In genomic region chr7:116585392-116585791, GRCh38 we compare ENCODE assay signal across 17 cellular contexts.
DNase-seq lines count a peak whose midpoint lies in the region; ATAC-seq and TF ChIP-seq lines count a peak whose summit lies in the region.
"Had no signal": no experiment of that assay in that cellular context is flagged by ENCODE, and none has a peak within 500 bp of the region (broad histone marks: within the 10 kb centered on the region; RNA-seq: fewer than 3 reads in every experiment).

No MANE protein-coding gene starts in this region.

- H3K27me3 ChIP-seq in GM23338 (ENCODE audit: insufficient read depth) (no peaks in the 10 kb centered on the region), IMR-90 (ENCODE audit: control insufficient read depth, insufficient read depth, low read length) (no peaks in the 10 kb centered on the region)

- H2AK5ac ChIP-seq in IMR-90 (ENCODE audit: low read depth, low read length): peak overlapping the region; percentile 88

- peak overlapping the region; percentile 77; the same call in 1 of the 3 replicates for H2BK15ac ChIP-seq in IMR-90 (ENCODE audit: low read depth, low read length)

- peak overlapping the region; percentile 58; the same call in 1 of the 2 replicates for H3K4ac ChIP-seq in IMR-90 (ENCODE audit: low read depth, low read length)

- H3K4me2 ChIP-seq in GM23338: no peak overlapping the region
- H3K4me2 ChIP-seq in IMR-90 (ENCODE audit: low read depth, low read length): no peak overlapping the region

- peaks cover 13% of the 10 kb centered on the region for H3K9me1 ChIP-seq in IMR-90 (ENCODE audit: insufficient read depth, low read length)

- H3K4me3 Mint-ChIP-seq in GM23338: no peak overlapping the region
- H3K4me3 Mint-ChIP-seq in osteocyte (ENCODE audit: unreplicated experiment): no peak overlapping the region
- H3K4me3 Mint-ChIP-seq: CD4-positive, alpha-beta memory T cell; H9 had no signal

- no peaks in the 10 kb centered on the region for H3K36me3 Mint-ChIP-seq in GM23338 (ENCODE audit: low read depth)
- no peaks in the 10 kb centered on the region for H3K36me3 Mint-ChIP-seq in osteocyte (ENCODE audit: unreplicated experiment)
- H3K36me3 Mint-ChIP-seq: CD4-positive, alpha-beta memory T cell had no signal

- 0 out of 2 replicates have a peak, but pooled peaks cover 3% of the 10 kb centered on the region for H3K4me1 ChIP-seq in GM23338 (ENCODE audit: insufficient read depth)
- peaks cover 18% of the 10 kb centered on the region for H3K4me1 ChIP-seq in IMR-90 (ENCODE audit: control insufficient read depth, insufficient read depth, low read length)

- intact Hi-C loops in IMR-90 (cut with micrococcal nuclease): loop anchor here (5.0 to 10.0 kb wide), 2 partner anchors 43 to 141 kb away; no protein-coding TSS in a partner anchor
- intact Hi-C loops in left colon (cut with DNase I, micrococcal nuclease): loop anchor here in 1 of 2 donors (5.0 to 10.0 kb wide), 2 partner anchors 61 to 413 kb away; partner anchors contain the start of gene CAV1
- intact Hi-C loops in posterior cingulate gyrus (cut with DNase I): loop anchor here (5.0 kb wide), 2 partner anchors 58 to 413 kb away; partner anchors contain the start of gene CAV1

- no peak for TF ChIP-seq POLR2A in IMR-90 (IDR thresholded peaks at IDR 0.05; ENCODE audit: low read depth, low read length)

- POLR2A ChIA-PET in IMR-90 (lab: Charles Lee; ENCODE audit: unreplicated experiment): no interaction called here

- TF ChIP-seq RAD21 in IMR-90 (IDR thresholded peaks at IDR 0.05; ENCODE audit: low read length): no peak

- ATAC-seq in GM23338 (no peak), IMR-90 (ENCODE audit: low read depth) (no peak), left colon (peak; percentile 74)
- ATAC-seq: HCT116 had no signal

- peak overlapping the region; percentile 83; the same call in 1 of the 2 replicates for H4K91ac ChIP-seq in IMR-90 (ENCODE audit: insufficient read depth, low read depth, low read length)

- H3K79me1 ChIP-seq in IMR-90 (ENCODE audit: low read depth in 1 of 2, low read length in 2 of 2): peaks cover 5 to 27% of the 10 kb centered on the region in 2 experiments; a peak in 3 of 4 replicates

- H3K4me3 ChIP-seq in GM23338 (no peak overlapping the region), IMR-90 (ENCODE audit: insufficient read depth, low read depth, low read length) (no peak overlapping the region)
- H3K4me3 ChIP-seq: GM23248 had no signal

- H3K23ac ChIP-seq in IMR-90 (ENCODE audit: low read depth, low read length): no peak overlapping the region

- peaks cover 6% of the 10 kb centered on the region for H3K9me2 ChIP-seq in GM23338 (ENCODE audit: insufficient read depth)

- H3K79me2 ChIP-seq in GM23338 (replicated peaks; ENCODE audit: insufficient read depth): no peaks in the 10 kb centered on the region

- H3K18ac ChIP-seq in IMR-90 (ENCODE audit: low read depth, low read length): no peak overlapping the region; the same call in 1 of the 2 replicates

- H4K20me1 ChIP-seq in GM23338 (replicated peaks; ENCODE audit: insufficient read depth) (no peaks in the 10 kb centered on the region), IMR-90 (ENCODE audit: insufficient read depth, low read length) (no peaks in the 10 kb centered on the region)

- H2BK5ac ChIP-seq in IMR-90 (ENCODE audit: low read depth, low read length, poor library complexity, severe bottlenecking): no peak overlapping the region

- H3K56ac ChIP-seq in IMR-90 (ENCODE audit: extremely low read depth, insufficient read depth, low read length): no peak overlapping the region

- H3K9me3 ChIP-seq in IMR-90 (ENCODE audit: control insufficient read depth, insufficient read depth, low read length): no peaks in the 10 kb centered on the region

- H3K27ac Mint-ChIP-seq in GM23338: no peak overlapping the region
- H3K27ac Mint-ChIP-seq in osteocyte (ENCODE audit: unreplicated experiment): peak overlapping the region; percentile 16
- H3K27ac Mint-ChIP-seq: CD4-positive, alpha-beta memory T cell had no signal

- H3F3A ChIP-seq in GM23338 (replicated peaks; ENCODE audit: low read depth): no peaks in the 10 kb centered on the region

- no peak overlapping the region for H2AK9ac ChIP-seq in IMR-90 (replicated peaks; ENCODE audit: low read depth, low read length, poor library complexity)

- CTCF ChIA-PET in IMR-90 (lab: Yijun Ruan, JAX): interaction anchor here (0.8 kb wide), 1 partner anchor 137 kb away, joined by 3 read pairs; no protein-coding TSS in a partner anchor

- 0 out of 2 replicates have a peak overlapping the region, but pooled peaks have one; percentile 6 for H3K14ac ChIP-seq in IMR-90 (replicated peaks; ENCODE audit: low read depth, low read length)

- H2BK120ac ChIP-seq in IMR-90 (ENCODE audit: low read depth, low read length): peak overlapping the region; percentile 51

- no peaks in the 10 kb centered on the region for H3K36me3 ChIP-seq in GM23338 (ENCODE audit: insufficient read depth)
- no peaks in the 10 kb centered on the region for H3K36me3 ChIP-seq in IMR-90 (ENCODE audit: control insufficient read depth, insufficient read depth, low read length)

- no peak overlapping the region for H3K9ac ChIP-seq in IMR-90 (ENCODE audit: low read depth, low read length)
- H3K9ac ChIP-seq: GM23248 had no signal

- H3K9me3 Mint-ChIP-seq in GM23338: no peaks in the 10 kb centered on the region
- H3K9me3 Mint-ChIP-seq in osteocyte (ENCODE audit: unreplicated experiment): no peaks in the 10 kb centered on the region
- H3K9me3 Mint-ChIP-seq: CD4-positive, alpha-beta memory T cell; H9 had no signal

- H3K27me3 Mint-ChIP-seq in GM23338 (ENCODE audit: insufficient read depth, low read depth, poor library complexity) (no peaks in the 10 kb centered on the region), osteocyte (ENCODE audit: unreplicated experiment) (no peaks in the 10 kb centered on the region)

- H2BK20ac ChIP-seq in IMR-90 (ENCODE audit: low read depth, low read length): peak overlapping the region; percentile 62

- BruUV-seq in IMR-90 (replicated peaks; lab: Mats Ljungman, UMichigan): no TSS peak

- no peak overlapping the region for H3K27ac ChIP-seq in GM23338 (ENCODE audit: low read depth)
- H3K27ac ChIP-seq in IMR-90 (ENCODE audit: insufficient read depth, low read length): no peak overlapping the region
- H3K27ac ChIP-seq: GM23248 had no signal

- no peak for TF ChIP-seq CTCF in GM23338 (conservative IDR thresholded peaks at IDR 0.05; ENCODE audit: low read depth in 2 of 2)
- no peak for TF ChIP-seq CTCF in IMR-90 (conservative IDR thresholded peaks at IDR 0.05; ENCODE audit: low read depth, low read length)
- no peak for TF ChIP-seq CTCF in osteocyte (IDR thresholded peaks at IDR 0.05)

- DNase-seq in GM23338 (ENCODE audit: low spot score) (no peak), IMR-90 (no peak), left colon (no peak), osteocyte (ENCODE audit: extremely low spot score, unreplicated experiment) (no peak), NCI-H1436 (lab: John Stamatoyannopoulos, UW) (no peak), posterior cingulate gyrus (no peak), RKO (ENCODE audit: low spot score) (no peak), DMS114 treated with DMSO at 0.1 percent for 48 hours (lab: John Stamatoyannopoulos, UW; ENCODE audit: unreplicated experiment) (no peak)
- DNase-seq: C1 segment of cervical spinal cord; Calu3; CD4-positive, alpha-beta memory T cell; COR-L47; DMS153; DND-41; GM23248; H9 had no signal

- dilution Hi-C loops in IMR-90 (cut with HindIII; ENCODE audit: low sequenced_read_pairs, unreplicated experiment): no loop called here

- H2AFZ ChIP-seq in GM23338: peak overlapping the region; percentile 48; the same call in 1 of the 2 replicates
- no peak overlapping the region for H2AFZ ChIP-seq in IMR-90 (replicated peaks; ENCODE audit: low read length, poor library complexity)
- H2AFZ ChIP-seq: GM23248 had no signal

- no peak overlapping the region for H4K8ac ChIP-seq in IMR-90 (ENCODE audit: low read depth in 2 of 2, low read length in 2 of 2)

- H3K4me1 Mint-ChIP-seq in GM23338 (peaks cover 9% of the 10 kb centered on the region), osteocyte (ENCODE audit: unreplicated experiment) (peaks cover 49% of the 10 kb centered on the region)

- no CpG with 5 or more reads among the region's 3 CpGs for WGBS in IMR-90 (ENCODE audit: extremely low coverage in 2 of 2, insufficient read length in 1 of 2), 2 experiments

- H4K5ac ChIP-seq in IMR-90 (ENCODE audit: low read depth, low read length): no peak overlapping the region; the same call in 1 of the 2 replicates

- in situ Hi-C loops in IMR-90 (cut with MboI; ENCODE audit: low sequenced_read_pairs): loop anchor here (10.0 kb wide), 1 partner anchor 51 kb away; no protein-coding TSS in a partner anchor

TF ChIP-seq in GM23338, 12 proteins besides CTCF, POLR2A, EP300 and RAD21:
- TF ChIP-seq POLR2AphosphoS5 (IDR thresholded peaks at IDR 0.05; ENCODE audit: low read depth) (no peak), ZNF114 (CRISPR knock-in tag; IDR thresholded peaks at IDR 0.05) (no peak), EZH2phosphoT487 (IDR thresholded peaks at IDR 0.05; ENCODE audit: unreplicated experiment) (no peak), STAT1 (IDR thresholded peaks at IDR 0.05; ENCODE audit: unreplicated experiment) (no peak), ETS1 (IDR thresholded peaks at IDR 0.05) (no peak)

TF ChIP-seq in IMR-90, 13 proteins besides CTCF, POLR2A, EP300 and RAD21:
- no peak for TF ChIP-seq SMC3 (IDR thresholded peaks at IDR 0.05; ENCODE audit: low read depth, low read length)
- TF ChIP-seq RCOR1 (IDR thresholded peaks at IDR 0.05; ENCODE audit: insufficient replicate concordance, low read length): no peak
- TF ChIP-seq CEBPB (IDR thresholded peaks at IDR 0.05; ENCODE audit: low read depth, low read length): no peak
- no peak for TF ChIP-seq RFX5 (IDR thresholded peaks at IDR 0.05; ENCODE audit: low read depth, low read length)
- no peak for TF ChIP-seq MAFK (IDR thresholded peaks at IDR 0.05; ENCODE audit: low read depth, low read length)
- TF ChIP-seq USF2 (IDR thresholded peaks at IDR 0.05; ENCODE audit: low read depth, low read length): no peak
- TF ChIP-seq MXI1 (IDR thresholded peaks at IDR 0.05; ENCODE audit: borderline replicate concordance, low read depth, low read length): no peak
